9 cellular contexts compared by ENCODE assay signal in genomic region chr10:58264780-58265179, GRCh38. TPM values are rescaled to one million over a fixed set of nuclear protein-coding genes. Genes with fewer than 3 reads are reported as not detected.
DNase-seq lines count a peak whose midpoint lies in the region; ATAC-seq, FAIRE-seq and TF ChIP-seq lines count a peak whose summit lies in the region.
"Had no signal": no experiment of that assay in that cellular context is flagged by ENCODE, and none has a peak within 500 bp of the region (broad histone marks: within the 10 kb centered on the region; RNA-seq: fewer than 3 reads in every experiment).

No MANE protein-coding gene starts in this region.

- no peaks in the 10 kb centered on the region for H3K9me3 Mint-ChIP-seq in CD4-positive, CD25-positive, alpha-beta regulatory T cell
- H3K9me3 Mint-ChIP-seq: central memory CD8-positive, alpha-beta T cell had no signal

- dilution Hi-C loops in keratinocyte (cut with MboI; ENCODE audit: extremely low pct_ligation_motif_present, low sequenced_read_pairs) = no loop called here

- peaks cover 28% of the 10 kb centered on the region for H3K4me1 ChIP-seq in CD4-positive, CD25-positive, alpha-beta regulatory T cell (ENCODE audit: control insufficient read depth, insufficient read depth, low read length, poor library complexity, severe bottlenecking)
- H3K4me1 ChIP-seq in HUES6 (ENCODE audit: control insufficient read depth, insufficient read depth, low read length) (peaks cover 20% of the 10 kb centered on the region), keratinocyte (ENCODE audit: control insufficient read depth, extremely low read depth, insufficient read depth, low read length) (peaks cover 21% of the 10 kb centered on the region)

- ATAC-seq in CD4-positive, CD25-positive, alpha-beta regulatory T cell (ENCODE audit: low read depth in 2 of 2) = no peak
- ATAC-seq in GM19397 (IDR thresholded peaks at IDR 0.05; ENCODE audit: unreplicated experiment) (no peak), HG02884 (IDR thresholded peaks at IDR 0.05; ENCODE audit: unreplicated experiment) (no peak), HG03280 (IDR thresholded peaks at IDR 0.05; ENCODE audit: unreplicated experiment) (no peak)

- H3K27me3 ChIP-seq in CD4-positive, CD25-positive, alpha-beta regulatory T cell (ENCODE audit: control insufficient read depth, insufficient read depth, low read length) = no peaks in the 10 kb centered on the region
- H3K27me3 ChIP-seq in HUES6 (ENCODE audit: control insufficient read depth, insufficient read depth, low read length) = no peaks in the 10 kb centered on the region
- no peaks in the 10 kb centered on the region for H3K27me3 ChIP-seq in SU-DHL-6 (ENCODE audit: low read length)
- H3K27me3 ChIP-seq in keratinocyte (ENCODE audit: control insufficient read depth, extremely low read depth, insufficient read depth, low read length) = no peaks in the 10 kb centered on the region

- peak overlapping the region; percentile 84 for H3K4me3 ChIP-seq in CD4-positive, CD25-positive, alpha-beta regulatory T cell (ENCODE audit: low read depth, low read length)
- H3K4me3 ChIP-seq in HUES6 (ENCODE audit: low read depth, low read length) = peak overlapping the region; percentile 76; the same call in 1 of the 2 replicates
- peak overlapping the region; percentile 81 for H3K4me3 ChIP-seq in SU-DHL-6 (ENCODE audit: insufficient read depth, low read length, poor library complexity, severe bottlenecking)
- H3K4me3 ChIP-seq in keratinocyte (ENCODE audit: control insufficient read depth in 2 of 3, extremely low read depth in 1 of 3, insufficient read depth in 2 of 3, low read depth in 1 of 3, low read length in 3 of 3) = no peak overlapping the region

- H3K36me3 ChIP-seq in CD4-positive, CD25-positive, alpha-beta regulatory T cell (ENCODE audit: control insufficient read depth, insufficient read depth, low read length) = no peaks in the 10 kb centered on the region
- no peaks in the 10 kb centered on the region for H3K36me3 ChIP-seq in HUES6 (ENCODE audit: control insufficient read depth, insufficient read depth, low read length)
- no peaks in the 10 kb centered on the region for H3K36me3 ChIP-seq in SU-DHL-6 (ENCODE audit: low read length)
- H3K36me3 ChIP-seq in keratinocyte (ENCODE audit: control insufficient read depth in 2 of 2, extremely low read depth in 1 of 2, insufficient read depth in 2 of 2, low read length in 2 of 2) = no peaks in the 10 kb centered on the region

- H3K79me2 ChIP-seq in SU-DHL-6 (ENCODE audit: insufficient read depth, low read length) = peaks cover 81% of the 10 kb centered on the region
- peaks cover 45% of the 10 kb centered on the region for H3K79me2 ChIP-seq in keratinocyte (ENCODE audit: control insufficient read depth, insufficient read depth, low read length)

- H3K27ac Mint-ChIP-seq in CD4-positive, CD25-positive, alpha-beta regulatory T cell = no peak overlapping the region

- H4K20me1 ChIP-seq in SU-DHL-6 (ENCODE audit: low read depth, low read length) (peaks cover 25% of the 10 kb centered on the region; the same call in 1 of the 2 replicates), keratinocyte (ENCODE audit: control insufficient read depth, extremely low read depth, insufficient read depth, low read length) (no peaks in the 10 kb centered on the region)

- H3K9me2 ChIP-seq in SU-DHL-6 (replicated peaks; ENCODE audit: insufficient read depth, low read length) = no peaks in the 10 kb centered on the region

- peaks cover 29 to 57% (median 51%) of the 10 kb centered on the region in 4 donors for H3K4me1 Mint-ChIP-seq in CD4-positive, CD25-positive, alpha-beta regulatory T cell

- DNase-seq in CD4-positive, CD25-positive, alpha-beta regulatory T cell = no peak
- no peak for DNase-seq in keratinocyte (ENCODE audit: low read depth, low spot score)
- DNase-seq in germinal center (ENCODE audit: low spot score) = no peak

- H3K27me3 Mint-ChIP-seq in CD4-positive, CD25-positive, alpha-beta regulatory T cell = peaks cover 4% of the 10 kb centered on the region
- H3K27me3 Mint-ChIP-seq: central memory CD8-positive, alpha-beta T cell had no signal

- no peak for FAIRE-seq in keratinocyte (lab: Jason Lieb, UNC)

- peaks cover 26% of the 10 kb centered on the region for H3F3A ChIP-seq in SU-DHL-6 (ENCODE audit: insufficient read depth)

- H2AFZ ChIP-seq in SU-DHL-6 (ENCODE audit: low read depth, low read length, severe bottlenecking) = no peak overlapping the region
- H2AFZ ChIP-seq in keratinocyte (ENCODE audit: control insufficient read depth, low read length) = no peak overlapping the region

- H3K9ac ChIP-seq in HUES6 (ENCODE audit: low read length) (no peak overlapping the region), SU-DHL-6 (ENCODE audit: low read length) (peak overlapping the region; percentile 66), keratinocyte (ENCODE audit: control insufficient read depth, extremely low read depth, insufficient read depth, low read length) (no peak overlapping the region)

- TF ChIP-seq CTCF in SU-DHL-6 (IDR thresholded peaks at IDR 0.05; ENCODE audit: insufficient read depth, low read length, poor library complexity, severe bottlenecking) (no peak), keratinocyte (optimal IDR thresholded peaks at IDR 0.05 in 1 of 3, IDR thresholded peaks at IDR 0.05 in 1 of 3, conservative IDR thresholded peaks at IDR 0.05 in 1 of 3; ENCODE audit: extremely low read depth in 1 of 3, insufficient read depth in 2 of 3, low read length in 3 of 3) (no peak)

- peak overlapping the region in 2 of 4 donors; percentile 54 to 96 for H3K4me3 Mint-ChIP-seq in CD4-positive, CD25-positive, alpha-beta regulatory T cell
- H3K4me3 Mint-ChIP-seq: central memory CD8-positive, alpha-beta T cell had no signal

- H3K4me2 ChIP-seq in SU-DHL-6 (ENCODE audit: low read depth, low read length, poor library complexity, severe bottlenecking) (peak overlapping the region; percentile 99), keratinocyte (ENCODE audit: control insufficient read depth, extremely low read depth, insufficient read depth, low read depth, low read length) (peak overlapping the region; percentile 98)

- no peaks in the 10 kb centered on the region for H3K9me1 ChIP-seq in keratinocyte (ENCODE audit: control insufficient read depth, extremely low read depth, insufficient read depth, low read length)

- H3K9me3 ChIP-seq in CD4-positive, CD25-positive, alpha-beta regulatory T cell (ENCODE audit: control insufficient read depth in 2 of 2, low read length in 2 of 2) = no peaks in the 10 kb centered on the region
- H3K9me3 ChIP-seq in HUES6 (ENCODE audit: control insufficient read depth, insufficient read depth, low read depth, low read length) (no peaks in the 10 kb centered on the region; the same call in 1 of the 2 replicates), SU-DHL-6 (ENCODE audit: insufficient read depth, low read length) (no peaks in the 10 kb centered on the region), keratinocyte (ENCODE audit: control insufficient read depth, low read depth, low read length) (no peaks in the 10 kb centered on the region)

- H3K27ac ChIP-seq in CD4-positive, CD25-positive, alpha-beta regulatory T cell (ENCODE audit: insufficient read depth, low read length, poor library complexity, severe bottlenecking) = no peak overlapping the region
- H3K27ac ChIP-seq in HUES6 (ENCODE audit: low read depth, low read length) = peak overlapping the region; percentile 51; the same call in 1 of the 2 replicates
- H3K27ac ChIP-seq in SU-DHL-6 (ENCODE audit: low read depth, low read length) = peak overlapping the region; percentile 94; the same call in 1 of the 2 replicates
- H3K27ac ChIP-seq in keratinocyte (ENCODE audit: control insufficient read depth, insufficient read depth, low read length) = peak overlapping the region; percentile 24

- no peaks in the 10 kb centered on the region for H3K36me3 Mint-ChIP-seq in CD4-positive, CD25-positive, alpha-beta regulatory T cell

RNA-seq across cellular contexts. Expression of gene IPMK, which starts 2.9 kb away (rescaled TPM):
- 4.2 TPM for total RNA-seq in CD4-positive, CD25-positive, alpha-beta regulatory T cell
- 1 to 10 TPM; 1.3 to 2.6 (median 2.0) TPM for polyA plus RNA-seq in CD4-positive, CD25-positive, alpha-beta regulatory T cell
- 1.8 to 4.5 TPM (median 2.5 TPM) in 3 replicates for polyA plus RNA-seq in keratinocyte
- 1.2 TPM for polyA plus RNA-seq in keratinocyte (2011; ENCODE audit: low read depth)
- 1.7 and 3.2 TPM in 2 replicates for polyA plus RNA-seq in keratinocyte (2011; cell fraction: cytosol; rRNA removed)
- polyA plus RNA-seq in keratinocyte (2011; cell fraction: nucleus; rRNA removed) = 1.7 and 3.0 TPM in 2 replicates
- 2.5 and 2.9 TPM in 2 replicates for polyA plus RNA-seq in keratinocyte (2012; ENCODE audit: low replicate concordance)
- polyA minus RNA-seq in keratinocyte = 0.26 to 4.2 TPM (median 1.9 TPM) in 3 replicates
- polyA minus RNA-seq in keratinocyte (2011; cell fraction: cytosol; rRNA and poly(A)+ RNA removed) = 3.3 TPM
- 3.6 and 6.1 TPM in 2 replicates for polyA minus RNA-seq in keratinocyte (2011; cell fraction: nucleus; rRNA and poly(A)+ RNA removed)

RNA-seq across cellular contexts. Expression of gene CISD1, which starts 4.2 kb away (rescaled TPM):
- 4.4 TPM for total RNA-seq in CD4-positive, CD25-positive, alpha-beta regulatory T cell
- polyA plus RNA-seq in CD4-positive, CD25-positive, alpha-beta regulatory T cell = 10 to 100 TPM; 50.3 to 79.5 (median 56.8) TPM
- polyA plus RNA-seq in keratinocyte = 42.8 to 81.7 TPM (median 55.0 TPM) in 3 replicates
- polyA plus RNA-seq in keratinocyte (2011; ENCODE audit: low read depth) = 8.4 TPM
- polyA plus RNA-seq in keratinocyte (2011; cell fraction: cytosol; rRNA removed) = 38.3 and 82.1 TPM in 2 replicates
- 26.0 and 38.1 TPM in 2 replicates for polyA plus RNA-seq in keratinocyte (2011; cell fraction: nucleus; rRNA removed)
- 28.7 and 33.2 TPM in 2 replicates for polyA plus RNA-seq in keratinocyte (2012; ENCODE audit: low replicate concordance)
- 1.3 to 8.8 TPM (median 8.1 TPM) in 3 replicates for polyA minus RNA-seq in keratinocyte
- 5.4 TPM for polyA minus RNA-seq in keratinocyte (2011; cell fraction: cytosol; rRNA and poly(A)+ RNA removed)
- 2.4 and 5.7 TPM in 2 replicates for polyA minus RNA-seq in keratinocyte (2011; cell fraction: nucleus; rRNA and poly(A)+ RNA removed)

Comparison
In these comparisons a context has a peak if more than half of its experiments do, and no peak if none do; other contexts are left out.
1. H3K4me3 ChIP-seq: peak in CD4-positive, CD25-positive, alpha-beta regulatory T cell (single experiment), HUES6 (single experiment) and SU-DHL-6 (single experiment); none in keratinocyte (0 of 3).